In the genomic region with DNA sequence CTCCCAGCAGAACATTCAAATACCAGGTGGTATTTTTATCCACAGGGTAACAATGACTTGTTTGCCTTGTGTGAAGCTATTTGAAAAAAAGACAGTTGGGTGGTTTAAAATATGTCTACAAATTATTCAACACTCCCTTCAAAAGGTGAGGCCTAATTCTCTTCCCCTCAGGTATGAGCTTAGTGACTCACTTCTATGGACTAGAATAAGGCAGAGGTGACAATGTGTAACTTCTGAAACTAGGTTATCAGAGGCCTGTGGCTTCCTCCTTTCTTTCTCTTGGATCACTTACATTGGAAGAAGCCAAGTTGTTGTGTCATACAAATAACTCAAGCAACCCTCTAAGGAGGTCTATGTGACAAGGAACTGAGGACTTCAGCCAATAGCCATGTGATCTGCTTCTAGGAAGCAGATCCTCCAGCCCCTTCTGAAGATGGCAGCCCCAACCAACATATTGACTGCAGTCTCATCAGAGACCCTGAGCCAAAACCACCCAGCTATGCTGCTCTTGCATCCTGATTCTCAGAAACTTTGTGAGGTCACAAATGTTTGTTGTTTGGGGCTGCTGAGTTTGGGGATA, we compare ENCODE assay signal across 19 cellular contexts.
"Had no signal": no experiment of that assay in that cellular context is flagged by ENCODE, and none has a peak within 500 bp of the region (broad histone marks: within the 10 kb centered on the region; RNA-seq: fewer than 3 reads in every experiment).

No MANE protein-coding gene starts in this region.

- ATAC-seq: activated T-cell treated with anti-CD3 and anti-CD28 coated beads, Interleukin-2, amount 50 U/mL, for 4 hours; left lobe of liver; naive thymus-derived CD8-positive, alpha-beta T cell; psoas muscle; stimulated activated naive CD8-positive, alpha-beta T cell treated with anti-CD3 and anti-CD28 coated beads, Interleukin-15, Interleukin-2, amounts not matched to agents 100 U/mL and 50 U/mL, for 24 hours had no signal

- H3K4me1 ChIP-seq: psoas muscle, right atrium auricular region, thyroid gland had no signal

- H3K36me3 ChIP-seq: right atrium auricular region, thyroid gland had no signal

- H3K9me3 ChIP-seq: psoas muscle, thyroid gland had no signal

- H3K27ac ChIP-seq: epithelial cell of prostate, psoas muscle, right atrium auricular region, thyroid gland had no signal

- H3K27me3 ChIP-seq: right atrium auricular region, thyroid gland had no signal

- H3K4me3 ChIP-seq: psoas muscle, right atrium auricular region, thyroid gland had no signal

- DNase-seq: activated CD4-positive, alpha-beta T cell treated with anti-CD3 and anti-CD28 coated beads for 4 hours; activated CD4-positive, alpha-beta T cell treated with anti-CD3 and anti-CD28 coated beads, Interleukin-2, amount 50 U/mL, for 48 hours; activated CD4-positive, CD25-positive, alpha-beta regulatory T cell; activated CD8-positive, alpha-beta memory T cell treated with anti-CD3 and anti-CD28 coated beads, Interleukin-2, amount 50 U/mL, for 48 hours; activated naive CD4-positive, alpha-beta T cell treated with Interleukin-2 at 50 U/mL for 16 hours; activated naive CD8-positive, alpha-beta T cell treated with anti-CD3 and anti-CD28 coated beads for 36 hours; activated T-cell treated with anti-CD3 and anti-CD28 coated beads, Interleukin-2, amount 50 U/mL, for 4 hours; cerebellar nuclear complex; cortex of kidney; naive thymus-derived CD8-positive, alpha-beta T cell; psoas muscle; stimulated activated CD4-positive, alpha-beta T cell treated with anti-CD3 and anti-CD28 coated beads, Interleukin-12 subunit alpha, Interleukin-12 subunit beta, amount 100 ng/mL, for 4 hours; stimulated activated CD4-positive, alpha-beta T cell treated with anti-CD3 and anti-CD28 coated beads, Interleukin-4, amount 100 ng/mL, for 4 hours; stimulated activated naive CD8-positive, alpha-beta T cell treated with anti-CD3 and anti-CD28 coated beads, Interleukin-15, Interleukin-2, amounts not matched to agents 100 U/mL and 50 U/mL, for 24 hours; T-helper 9 cell; thyroid gland had no signal
